Comparison of ENCODE assay signal across 16 cellular contexts in genomic region chr19:49486232-49486631, GRCh38. TPM values are rescaled to one million over a fixed set of nuclear protein-coding genes. Genes with fewer than 3 reads are reported as not detected.
A peak's percentile ranks its signal among the peaks of the same experiment; 100 is the strongest.
DNase-seq lines count a peak whose midpoint lies in the region; ATAC-seq and TF ChIP-seq lines count a peak whose summit lies in the region.
"Had no signal": no experiment of that assay in that cellular context is flagged by ENCODE, and none has a peak within 500 bp of the region (broad histone marks: within the 10 kb centered on the region; RNA-seq: fewer than 3 reads in every experiment).

No MANE protein-coding gene starts in this region.

- intact Hi-C loops in activated T-helper 2 cell treated with anti-CD3 and anti-CD28 coated beads, Interferon-gamma antibody, Interleukin-2, Interleukin-4, amounts not matched to agents 10 μg/mL and 5 μg/mL and 100 μg/mL, durations not matched to agents 14 hours and 24 hours and 36 hours (cut with micrococcal nuclease) = no loop called here

- H3K4me3 Mint-ChIP-seq in activated T-helper 2 cell treated with anti-CD3 and anti-CD28 coated beads, Interferon-gamma antibody, Interleukin-2, Interleukin-4, amounts not matched to agents 10 μg/mL and 5 μg/mL and 100 μg/mL, durations not matched to agents 14 hours and 24 hours and 36 hours (ENCODE audit: low read depth) = peak overlapping the region; percentile 30
- H3K4me3 Mint-ChIP-seq in naive thymus-derived CD8-positive, alpha-beta T cell = peak overlapping the region in 6 of 10 donors; percentile 23 to 69 (median 35)

- H4K20me1 ChIP-seq in BLaER1 = peaks cover 38% of the 10 kb centered on the region

- H3K27ac ChIP-seq in BLaER1 = peak overlapping the region; percentile 83

- no peak overlapping the region for H3K4me3 ChIP-seq in BLaER1
- H3K4me3 ChIP-seq in GM12865 (ENCODE audit: low read depth, low read length) = no peak overlapping the region

- no peaks in the 10 kb centered on the region for H3K27me3 ChIP-seq in BLaER1
- H3K27me3 ChIP-seq: left lung, pancreas had no signal

- no peak for TF ChIP-seq CTCF in GM12865 (IDR thresholded peaks at IDR 0.05; ENCODE audit: insufficient read depth, low read depth, low read length, missing control alignments)

- H3K9ac ChIP-seq in BLaER1 = no peak overlapping the region

- no peaks in the 10 kb centered on the region for H3K27me3 Mint-ChIP-seq in activated T-helper 2 cell treated with anti-CD3 and anti-CD28 coated beads, Interferon-gamma antibody, Interleukin-2, Interleukin-4, amounts not matched to agents 10 μg/mL and 5 μg/mL and 100 μg/mL, durations not matched to agents 14 hours and 24 hours and 36 hours (ENCODE audit: low read depth)
- peaks cover 0 to 3% (median 0%) of the 10 kb centered on the region in 5 donors for H3K27me3 Mint-ChIP-seq in naive thymus-derived CD8-positive, alpha-beta T cell

- H3K9me3 ChIP-seq in BLaER1 = no peaks in the 10 kb centered on the region
- H3K9me3 ChIP-seq: left lung, pancreas had no signal

- peak overlapping the region; percentile 78 for H3K27ac Mint-ChIP-seq in activated T-helper 2 cell treated with anti-CD3 and anti-CD28 coated beads, Interferon-gamma antibody, Interleukin-2, Interleukin-4, amounts not matched to agents 10 μg/mL and 5 μg/mL and 100 μg/mL, durations not matched to agents 14 hours and 24 hours and 36 hours
- H3K27ac Mint-ChIP-seq in naive thymus-derived CD8-positive, alpha-beta T cell = peak overlapping the region in 9 of 10 donors; percentile 70 to 97 (median 85)

- peaks cover 31% of the 10 kb centered on the region for H3K4me1 ChIP-seq in BLaER1

- peaks cover 31% of the 10 kb centered on the region for H3K36me3 ChIP-seq in BLaER1

- H3K9me3 Mint-ChIP-seq in activated T-helper 2 cell treated with anti-CD3 and anti-CD28 coated beads, Interferon-gamma antibody, Interleukin-2, Interleukin-4, amounts not matched to agents 10 μg/mL and 5 μg/mL and 100 μg/mL, durations not matched to agents 14 hours and 24 hours and 36 hours = no peaks in the 10 kb centered on the region
- H3K9me3 Mint-ChIP-seq in naive thymus-derived CD8-positive, alpha-beta T cell = peaks cover 0 to 2% (median 0%) of the 10 kb centered on the region in 9 donors

- H3K4me1 Mint-ChIP-seq in activated T-helper 2 cell treated with anti-CD3 and anti-CD28 coated beads, Interferon-gamma antibody, Interleukin-2, Interleukin-4, amounts not matched to agents 10 μg/mL and 5 μg/mL and 100 μg/mL, durations not matched to agents 14 hours and 24 hours and 36 hours (ENCODE audit: low read depth) = peaks cover 20% of the 10 kb centered on the region
- peaks cover 8 to 64% (median 41%) of the 10 kb centered on the region in 4 donors for H3K4me1 Mint-ChIP-seq in naive thymus-derived CD8-positive, alpha-beta T cell

- DNase-seq in GM12865 (ENCODE audit: low read depth) (peak; percentile 5), left lobe of liver (ENCODE audit: low spot score) (no peak), DMS153 treated with DMSO at 0.1 percent for 48 hours (lab: John Stamatoyannopoulos, UW; ENCODE audit: unreplicated experiment) (no peak), kidney tubule cell (ENCODE audit: low spot score) (no peak)
- DNase-seq in activated T-helper 2 cell treated with anti-CD3 and anti-CD28 coated beads, Interferon-gamma antibody, Interleukin-2, Interleukin-4, amounts not matched to agents 10 μg/mL and 5 μg/mL and 100 μg/mL, durations not matched to agents 14 hours and 24 hours and 36 hours (ENCODE audit: low spot score) = no peak
- no peak for DNase-seq in naive thymus-derived CD8-positive, alpha-beta T cell
- DNase-seq: activated CD4-positive, alpha-beta T cell treated with anti-CD3 and anti-CD28 coated beads, Interleukin-2, amount 50 U/mL, for 1 hour; aorta; effector CD8-positive, alpha-beta T cell; left lung; NCI-H1417 treated with DMSO at 0.1 percent for 48 hours; NCI-H69; stimulated activated CD4-positive, alpha-beta T cell treated with anti-CD3 and anti-CD28 coated beads, Interleukin-2, amount 100 ng/mL, for 48 hours had no signal

- ATAC-seq in naive thymus-derived CD8-positive, alpha-beta T cell = no peak
- ATAC-seq in GM19463 (IDR thresholded peaks at IDR 0.05; ENCODE audit: unreplicated experiment) = no peak
- no peak for ATAC-seq in left lobe of liver

- H3K4me2 ChIP-seq in BLaER1 = peak overlapping the region; percentile 48; the same call in 1 of the 2 replicates

- peaks cover 65% of the 10 kb centered on the region for H3K36me3 Mint-ChIP-seq in activated T-helper 2 cell treated with anti-CD3 and anti-CD28 coated beads, Interferon-gamma antibody, Interleukin-2, Interleukin-4, amounts not matched to agents 10 μg/mL and 5 μg/mL and 100 μg/mL, durations not matched to agents 14 hours and 24 hours and 36 hours (ENCODE audit: low read depth)
- H3K36me3 Mint-ChIP-seq in naive thymus-derived CD8-positive, alpha-beta T cell = peaks cover 12 to 85% (median 28%) of the 10 kb centered on the region in 3 donors

- POLR2A ChIA-PET in naive thymus-derived CD8-positive, alpha-beta T cell (lab: Charles Lee) = interaction anchor here (0.8 to 6.2 kb wide), 3 partner anchors 9 to 104 kb away, joined by 3 to 60 read pairs (median 4); no protein-coding TSS in a partner anchor

RNA-seq across cellular contexts. Expression of gene RPL13A, which starts 1.2 kb away (rescaled TPM):
- total RNA-seq in activated T-helper 2 cell treated with anti-CD3 and anti-CD28 coated beads, Interferon-gamma antibody, Interleukin-2, Interleukin-4, amounts not matched to agents 10 μg/mL and 5 μg/mL and 100 μg/mL, durations not matched to agents 14 hours and 24 hours and 36 hours = 3,221 and 3,346 TPM in 2 replicates
- total RNA-seq in naive thymus-derived CD8-positive, alpha-beta T cell = 1,000 to 10,000 TPM; 5,160 to 5,167 TPM
- polyA plus RNA-seq in naive thymus-derived CD8-positive, alpha-beta T cell = 1,000 to 10,000 TPM; 3,162 to 3,664 (median 3,630) TPM
- total RNA-seq in left lobe of liver = 972 TPM

RNA-seq across cellular contexts. Expression of gene RPS11, which starts 10.0 kb away (rescaled TPM):
- total RNA-seq in activated T-helper 2 cell treated with anti-CD3 and anti-CD28 coated beads, Interferon-gamma antibody, Interleukin-2, Interleukin-4, amounts not matched to agents 10 μg/mL and 5 μg/mL and 100 μg/mL, durations not matched to agents 14 hours and 24 hours and 36 hours = 2,145 and 2,173 TPM in 2 replicates
- 1,000 to 10,000 TPM; 3,084 to 3,152 TPM for total RNA-seq in naive thymus-derived CD8-positive, alpha-beta T cell
- 1,000 to 10,000 TPM; 2,379 to 2,818 (median 2,600) TPM for polyA plus RNA-seq in naive thymus-derived CD8-positive, alpha-beta T cell
- total RNA-seq in left lobe of liver = 507 TPM

RNA-seq across cellular contexts. Expression of gene FLT3LG, which starts 12.2 kb away (rescaled TPM):
- 49.3 and 57.9 TPM in 2 replicates for total RNA-seq in activated T-helper 2 cell treated with anti-CD3 and anti-CD28 coated beads, Interferon-gamma antibody, Interleukin-2, Interleukin-4, amounts not matched to agents 10 μg/mL and 5 μg/mL and 100 μg/mL, durations not matched to agents 14 hours and 24 hours and 36 hours
- 100 to 1,000 TPM; 106 to 112 TPM for total RNA-seq in naive thymus-derived CD8-positive, alpha-beta T cell
- 100 to 1,000 TPM; 108 to 205 (median 166) TPM for polyA plus RNA-seq in naive thymus-derived CD8-positive, alpha-beta T cell
- total RNA-seq in left lobe of liver = 2.1 TPM

RNA-seq across cellular contexts. Expression of gene FCGRT, which starts 26.2 kb away (rescaled TPM):
- 1.8 and 2.2 TPM in 2 replicates for total RNA-seq in activated T-helper 2 cell treated with anti-CD3 and anti-CD28 coated beads, Interferon-gamma antibody, Interleukin-2, Interleukin-4, amounts not matched to agents 10 μg/mL and 5 μg/mL and 100 μg/mL, durations not matched to agents 14 hours and 24 hours and 36 hours
- 10 to 100 TPM; 24.3 to 26.0 TPM for total RNA-seq in naive thymus-derived CD8-positive, alpha-beta T cell
- 10 to 100 TPM; 50.3 to 62.9 (median 61.5) TPM for polyA plus RNA-seq in naive thymus-derived CD8-positive, alpha-beta T cell
- 262 TPM for total RNA-seq in left lobe of liver

RNA-seq across cellular contexts. Expression of gene ALDH16A1, which starts 33.2 kb away (rescaled TPM):
- 26.4 and 32.5 TPM in 2 replicates for total RNA-seq in activated T-helper 2 cell treated with anti-CD3 and anti-CD28 coated beads, Interferon-gamma antibody, Interleukin-2, Interleukin-4, amounts not matched to agents 10 μg/mL and 5 μg/mL and 100 μg/mL, durations not matched to agents 14 hours and 24 hours and 36 hours
- total RNA-seq in naive thymus-derived CD8-positive, alpha-beta T cell = 10 to 100 TPM; 44.3 to 44.4 TPM
- 10 to 100 TPM; 28.3 to 38.0 (median 30.1) TPM for polyA plus RNA-seq in naive thymus-derived CD8-positive, alpha-beta T cell
- total RNA-seq in left lobe of liver = 29.7 TPM

Comparison
In these comparisons a context has a peak if more than half of its experiments do, and no peak if none do; other contexts are left out.
1. RNA of gene FLT3LG, which starts 12.2 kb away (total RNA-seq): 106 to 112 TPM in naive thymus-derived CD8-positive, alpha-beta T cell and 49.3 to 57.9 TPM in activated T-helper 2 cell treated with anti-CD3 and anti-CD28 coated beads, Interferon-gamma antibody, Interleukin-2, Interleukin-4, amounts not matched to agents 10 μg/mL and 5 μg/mL and 100 μg/mL, durations not matched to agents 14 hours and 24 hours and 36 hours; 2.1 TPM in left lobe of liver (single experiment); every median in the first group is over 10 times any median in the second.